Comparison of ENCODE assay signal across 13 cellular contexts in the genomic region with DNA sequence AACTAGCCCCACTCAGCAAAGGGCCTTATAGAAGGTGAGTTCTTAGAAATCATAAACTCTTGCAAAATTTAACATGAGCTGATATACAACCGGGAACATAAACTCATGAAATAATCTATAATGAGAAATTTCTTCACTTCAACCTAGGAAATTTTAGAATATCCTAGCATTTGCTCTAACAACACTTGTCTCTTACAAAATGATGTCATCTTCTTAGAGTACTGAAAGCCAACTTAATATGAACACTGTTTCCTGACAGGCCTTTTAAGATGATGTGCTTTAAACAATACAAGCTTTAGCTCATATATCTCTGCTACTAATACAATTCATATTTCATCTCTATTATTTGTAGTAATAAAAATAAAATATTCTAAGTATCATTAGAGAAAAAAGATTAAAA. TPM values are rescaled to one million over a fixed set of nuclear protein-coding genes. Genes with fewer than 3 reads are reported as not detected.
A peak's percentile ranks its signal among the peaks of the same experiment; 100 is the strongest.
DNase-seq lines count a peak whose midpoint lies in the region; ATAC-seq, FAIRE-seq and TF ChIP-seq lines count a peak whose summit lies in the region.
"Had no signal": no experiment of that assay in that cellular context is flagged by ENCODE, and none has a peak within 500 bp of the region (broad histone marks: within the 10 kb centered on the region; RNA-seq: fewer than 3 reads in every experiment).

No MANE protein-coding gene starts in this region.

- H3K36me3 Mint-ChIP-seq in effector memory CD8-positive, alpha-beta T cell (ENCODE audit: insufficient read depth): peaks cover 11% of the 10 kb centered on the region
- no peaks in the 10 kb centered on the region for H3K36me3 Mint-ChIP-seq in neural crest cell (ENCODE audit: low read depth)

- H3K27me3 Mint-ChIP-seq in effector memory CD8-positive, alpha-beta T cell: no peaks in the 10 kb centered on the region
- peaks cover 6% of the 10 kb centered on the region for H3K27me3 Mint-ChIP-seq in neural crest cell (ENCODE audit: low read depth)

- H3K4me3 ChIP-seq in HepG2 (replicated peaks in 1 of 3; ENCODE audit: insufficient read depth in 1 of 3, low read depth in 2 of 3, low read length in 3 of 3) (no peak overlapping the region), right lobe of liver (no peak overlapping the region), uterus (no peak overlapping the region)

- H3K4me1 ChIP-seq in HepG2 (ENCODE audit: insufficient read depth, low read length) (peaks cover 14% of the 10 kb centered on the region), right lobe of liver (peaks cover 0 to 10% (median 3%) of the 10 kb centered on the region in 4 donors), uterus (no peaks in the 10 kb centered on the region)

- H3K4me2 ChIP-seq in HepG2 (ENCODE audit: low read depth, low read length): no peak overlapping the region

- ATAC-seq in HepG2 (no peak), right lobe of liver (no peak), GM19397 (IDR thresholded peaks at IDR 0.05; ENCODE audit: unreplicated experiment) (no peak), GM18868 (IDR thresholded peaks at IDR 0.05; ENCODE audit: unreplicated experiment) (no peak)
- ATAC-seq in effector memory CD8-positive, alpha-beta T cell (replicated peaks): no peak

- TF ChIP-seq EP300 in HepG2 (IDR thresholded peaks at IDR 0.05; ENCODE audit: low read depth in 2 of 2, low read length in 2 of 2) (no peak), HepG2 (CRISPR knock-in tag; IDR thresholded peaks at IDR 0.05; ENCODE audit: borderline replicate concordance) (no peak)

- WGBS in HepG2 (ENCODE audit: low lambda C conversion rate): 89% methylated on average over 1 of the region's 1 CpG
- 100% methylated on average over 1 of the region's 1 CpG for WGBS in right lobe of liver (ENCODE audit: insufficient coverage, low coverage, low lambda C conversion rate, missing lambda C conversion rate)

- TF ChIP-seq POLR2A in HepG2 (IDR thresholded peaks at IDR 0.05; ENCODE audit: insufficient read depth in 1 of 2, low read depth in 2 of 2, low read length in 2 of 2): no peak
- TF ChIP-seq POLR2A in right lobe of liver (IDR thresholded peaks at IDR 0.05): no peak
- no peak for TF ChIP-seq POLR2A in uterus (IDR thresholded peaks at IDR 0.05)

- no peaks in the 10 kb centered on the region for H3K36me3 ChIP-seq in HepG2 (replicated peaks in 1 of 2; ENCODE audit: control insufficient read depth in 1 of 2, insufficient read depth in 2 of 2, low read length in 2 of 2)
- H3K36me3 ChIP-seq in right lobe of liver: no peaks in the 10 kb centered on the region
- H3K36me3 ChIP-seq in uterus: no peaks in the 10 kb centered on the region
- H3K36me3 ChIP-seq: BE2C had no signal

- no peak for DNase-seq in HepG2 (ENCODE audit: low spot score)
- no peak for DNase-seq in right lobe of liver
- no peak for DNase-seq in effector memory CD8-positive, alpha-beta T cell
- no peak for DNase-seq in neural crest cell (ENCODE audit: low read depth, low spot score)
- no peak for DNase-seq in uterus
- DNase-seq in GDM1 (lab: John Stamatoyannopoulos, UW): no peak
- DNase-seq: activated CD4-positive, CD25-positive, alpha-beta regulatory T cell; BE2C; cerebellar nuclear complex; GF-D8; NCI-H446 had no signal

- TF ChIP-seq RAD21 in HepG2 (CRISPR knock-in tag; IDR thresholded peaks at IDR 0.05): no peak

- peaks cover 12 to 15% of the 10 kb centered on the region in 2 donors for H3K4me1 Mint-ChIP-seq in effector memory CD8-positive, alpha-beta T cell (ENCODE audit: low read depth in 2 of 2)
- peaks cover 24% of the 10 kb centered on the region for H3K4me1 Mint-ChIP-seq in neural crest cell

- no peaks in the 10 kb centered on the region for H4K20me1 ChIP-seq in HepG2 (ENCODE audit: insufficient read depth, low read length)

- H3K27ac Mint-ChIP-seq in effector memory CD8-positive, alpha-beta T cell: peak overlapping the region; percentile 93 to 98
- no peak overlapping the region for H3K27ac Mint-ChIP-seq in neural crest cell (ENCODE audit: unreplicated experiment)

- TF ChIP-seq CTCF in HepG2 (CRISPR knock-in tag; IDR thresholded peaks at IDR 0.05): no peak
- no peak for TF ChIP-seq CTCF in right lobe of liver (IDR thresholded peaks at IDR 0.05)
- TF ChIP-seq CTCF in neural crest cell (conservative IDR thresholded peaks at IDR 0.05): no peak
- no peak for TF ChIP-seq CTCF in uterus (IDR thresholded peaks at IDR 0.05)

- no peak overlapping the region for H3K9ac ChIP-seq in HepG2 (ENCODE audit: insufficient read depth, low read depth, low read length)

- H3K27me3 ChIP-seq in HepG2 (ENCODE audit: control insufficient read depth in 1 of 2, insufficient read depth in 2 of 2, low read length in 2 of 2) (no peaks in the 10 kb centered on the region), right lobe of liver (no peaks in the 10 kb centered on the region), uterus (no peaks in the 10 kb centered on the region)
- H3K27me3 ChIP-seq: BE2C had no signal

- in situ Hi-C loops in HepG2 (cut with HindIII; ENCODE audit: extremely low pct_ligation_motif_present, low pct_unique_long_range_greater_than_20kb): loop anchor here (25.0 kb wide), 1 partner anchor 891 kb away; no protein-coding TSS in a partner anchor

- intact Hi-C loops in HepG2 (cut with micrococcal nuclease; ENCODE audit: unreplicated experiment) (loop anchor here (10.0 kb wide), 3 partner anchors 474 to 984 kb away; partner anchors contain the start of gene QKI), right lobe of liver (cut with DNase I) (no loop called here), uterus (cut with DNase I; ENCODE audit: low total_unique reads) (no loop called here)

- no peaks in the 10 kb centered on the region for H3K9me3 ChIP-seq in HepG2 (ENCODE audit: low read length)
- H3K9me3 ChIP-seq in right lobe of liver: no peaks in the 10 kb centered on the region
- H3K9me3 ChIP-seq in uterus: no peaks in the 10 kb centered on the region
- H3K9me3 ChIP-seq: BE2C had no signal

- H3K27ac ChIP-seq in HepG2 (ENCODE audit: extremely low read length, insufficient read depth, low read length) (no peak overlapping the region), right lobe of liver (no peak overlapping the region), uterus (peak overlapping the region; percentile 77 to 92)

- H3K4me3 Mint-ChIP-seq in effector memory CD8-positive, alpha-beta T cell: peak overlapping the region in 1 of 2 donors; percentile 94
- peak overlapping the region; percentile 95 for H3K4me3 Mint-ChIP-seq in neural crest cell

- POLR2A ChIA-PET in HepG2 (lab: Yijun Ruan, JAX): no interaction called here

- BruUV-seq in HepG2 (replicated peaks; lab: Mats Ljungman, UMichigan): no TSS peak

- CTCF ChIA-PET in HepG2 (lab: Yijun Ruan, JAX; ENCODE audit: low intra/inter-chr PET ratio, low total read pairs): no interaction called here

- H2AFZ ChIP-seq in HepG2 (ENCODE audit: low read length): no peak overlapping the region

- no peaks in the 10 kb centered on the region for H3K79me2 ChIP-seq in HepG2 (ENCODE audit: insufficient read depth, low read length)

- H3K9me3 Mint-ChIP-seq in effector memory CD8-positive, alpha-beta T cell: peaks cover 0 to 2% of the 10 kb centered on the region in 2 donors
- no peaks in the 10 kb centered on the region for H3K9me3 Mint-ChIP-seq in neural crest cell

- FAIRE-seq in HepG2 (lab: Jason Lieb, UNC): no peak

RNA-seq across cellular contexts. Expression of gene PACRG, which starts 0.9 kb away (rescaled TPM):
- total RNA-seq in HepG2 (2016; rRNA removed; fragmentation: Illumina TruSeq; extraction: Trizol) (0.13 TPM in 1 of 2 replicates, not detected in the other), right lobe of liver (1 to 10 TPM in 4 of 6 experiments, under 1 TPM in 2; 0.25 to 5.3 (median 2.7) TPM), neural crest cell (0.59 and 1.8 TPM in 2 replicates), uterus (10 to 100 TPM in 1 of 4 donors, 1 to 10 TPM in 3; 4.6 to 12.3 (median 7.5) TPM)
- not detected in 2 replicates for total RNA-seq in HepG2 (2016; cell fraction: cytosol; rRNA removed; fragmentation: Illumina TruSeq; extraction: Trizol; ENCODE audit: low read depth)
- 0.19 TPM in 1 of 2 replicates, not detected in the other for total RNA-seq in HepG2 (2016; cell fraction: insoluble cytoplasmic fraction; rRNA removed; fragmentation: Illumina TruSeq; extraction: Trizol)
- not detected in 2 replicates for total RNA-seq in HepG2 (2016; cell fraction: membrane; rRNA removed; fragmentation: Illumina TruSeq; extraction: Trizol)
- total RNA-seq in HepG2 (2016; cell fraction: nucleus; rRNA removed; fragmentation: Illumina TruSeq; extraction: Trizol): not detected in 2 replicates
- polyA plus RNA-seq in HepG2 (2011; rRNA removed): not detected in 2 replicates
- polyA plus RNA-seq in HepG2 (2011; cell fraction: cytosol; rRNA removed): not detected in 2 replicates
- not detected in 2 replicates for polyA plus RNA-seq in HepG2 (2011; cell fraction: nucleus; rRNA removed)
- 0.43 TPM in 1 of 2 replicates, not detected in the other for polyA plus RNA-seq in HepG2 (2012)
- 0.14 TPM in 1 of 2 replicates, not detected in the other for polyA plus RNA-seq in HepG2 (2016; cell fraction: cytosol; fragmentation: Illumina TruSeq; extraction: Trizol; ENCODE audit: low read depth)
- polyA plus RNA-seq in HepG2 (2016; cell fraction: insoluble cytoplasmic fraction; fragmentation: Illumina TruSeq; extraction: Trizol; ENCODE audit: low read depth): not detected in 2 replicates
- polyA plus RNA-seq in HepG2 (2016; cell fraction: membrane; fragmentation: Illumina TruSeq; extraction: Trizol; ENCODE audit: low read depth): not detected in 2 replicates
- not detected in 2 replicates for polyA plus RNA-seq in HepG2 (2016; cell fraction: nucleus; fragmentation: Illumina TruSeq; extraction: Trizol; ENCODE audit: insufficient read depth, low read depth)
- 0.12 TPM in 1 of 2 replicates, not detected in the other for polyA minus RNA-seq in HepG2 (2011; rRNA and poly(A)+ RNA removed; ENCODE audit: low replicate concordance)
- polyA minus RNA-seq in HepG2 (2011; cell fraction: cytosol; rRNA and poly(A)+ RNA removed): not detected in 2 replicates
- polyA minus RNA-seq in HepG2 (2011; cell fraction: nucleus; rRNA and poly(A)+ RNA removed): not detected in 2 replicates

RNA-seq across cellular contexts. Expression of gene PRKN, which starts 1.1 kb away (rescaled TPM):
- total RNA-seq in HepG2 (2016; rRNA removed; fragmentation: Illumina TruSeq; extraction: Trizol) (0.18 and 0.31 TPM in 2 replicates), right lobe of liver (1 to 10 TPM; 1.1 to 3.7 (median 2.2) TPM), neural crest cell (2.0 and 3.2 TPM in 2 replicates), uterus (10 to 100 TPM; 10.2 to 21.3 (median 13.1) TPM)
- total RNA-seq in HepG2 (2016; cell fraction: cytosol; rRNA removed; fragmentation: Illumina TruSeq; extraction: Trizol; ENCODE audit: low read depth): 0.09 TPM in 1 of 2 replicates, not detected in the other
- total RNA-seq in HepG2 (2016; cell fraction: insoluble cytoplasmic fraction; rRNA removed; fragmentation: Illumina TruSeq; extraction: Trizol): 0.19 TPM in 1 of 2 replicates, not detected in the other
- total RNA-seq in HepG2 (2016; cell fraction: membrane; rRNA removed; fragmentation: Illumina TruSeq; extraction: Trizol): 0.07 and 0.28 TPM in 2 replicates
- 2.4 and 4.3 TPM in 2 replicates for total RNA-seq in HepG2 (2016; cell fraction: nucleus; rRNA removed; fragmentation: Illumina TruSeq; extraction: Trizol)
- 0.44 and 0.50 TPM in 2 replicates for polyA plus RNA-seq in HepG2 (2011; rRNA removed)
- polyA plus RNA-seq in HepG2 (2011; cell fraction: cytosol; rRNA removed): 0.39 and 0.62 TPM in 2 replicates
- 0.50 and 0.80 TPM in 2 replicates for polyA plus RNA-seq in HepG2 (2011; cell fraction: nucleus; rRNA removed)
- 1.2 and 1.3 TPM in 2 replicates for polyA plus RNA-seq in HepG2 (2012)
- polyA plus RNA-seq in HepG2 (2016; cell fraction: cytosol; fragmentation: Illumina TruSeq; extraction: Trizol; ENCODE audit: low read depth): 0.15 TPM in 1 of 2 replicates, not detected in the other
- not detected in 2 replicates for polyA plus RNA-seq in HepG2 (2016; cell fraction: insoluble cytoplasmic fraction; fragmentation: Illumina TruSeq; extraction: Trizol; ENCODE audit: low read depth)
- polyA plus RNA-seq in HepG2 (2016; cell fraction: membrane; fragmentation: Illumina TruSeq; extraction: Trizol; ENCODE audit: low read depth): 0.17 and 0.49 TPM in 2 replicates
- polyA plus RNA-seq in HepG2 (2016; cell fraction: nucleus; fragmentation: Illumina TruSeq; extraction: Trizol; ENCODE audit: insufficient read depth, low read depth): not detected in 2 replicates
- 1.9 TPM in 1 of 2 replicates, not detected in the other for polyA minus RNA-seq in HepG2 (2011; rRNA and poly(A)+ RNA removed; ENCODE audit: low replicate concordance)
- 0.59 TPM in 1 of 2 replicates, not detected in the other for polyA minus RNA-seq in HepG2 (2011; cell fraction: cytosol; rRNA and poly(A)+ RNA removed)
- polyA minus RNA-seq in HepG2 (2011; cell fraction: nucleus; rRNA and poly(A)+ RNA removed): 12.2 and 16.7 TPM in 2 replicates

Comparison
In these comparisons a context has a peak if more than half of its experiments do, and no peak if none do; other contexts are left out.
1. H3K27ac ChIP-seq: peak in uterus (2 of 2); none in HepG2 (single experiment) and right lobe of liver (0 of 3).